1 cellular context compared by ENCODE assay signal in genomic region chr15:39692464-39693327, GRCh38.
TF ChIP-seq lines count a peak whose summit lies in the region.

No MANE protein-coding gene starts in this region.

TF ChIP-seq in GM12878, 131 proteins besides CTCF, POLR2A, EP300 and RAD21 (continued from another document and continues in another):
- TF ChIP-seq E2F4 (IDR thresholded peaks at IDR 0.05; ENCODE audit: low read depth, low read length) (no peak), SKIL (IDR thresholded peaks at IDR 0.05; ENCODE audit: low read depth, poor library complexity, severe bottlenecking) (peak; percentile 84), KLF5 (IDR thresholded peaks at IDR 0.05; ENCODE audit: partially characterized antibody) (no peak), TARDBP (IDR thresholded peaks at IDR 0.05; ENCODE audit: borderline replicate concordance) (no peak), GATAD2B (conservative IDR thresholded peaks at IDR 0.05; ENCODE audit: low read depth) (0 out of 2 replicates have a peak, but pooled peaks have one; percentile 38), SIN3A (IDR thresholded peaks at IDR 0.05; ENCODE audit: low read depth, low read length) (no peak), HDAC2 (IDR thresholded peaks at IDR 0.05) (no peak), GABPA (IDR thresholded peaks at IDR 0.05; ENCODE audit: low read depth) (0 out of 2 replicates have a peak, but pooled peaks have one; percentile 20), SREBF2 (IDR thresholded peaks at IDR 0.05; ENCODE audit: low read length) (no peak), HSF1 (IDR thresholded peaks at IDR 0.05; ENCODE audit: low read depth, low read length) (no peak), TCF3 (IDR thresholded peaks at IDR 0.05; ENCODE audit: borderline replicate concordance, insufficient read depth, low read depth, low read length) (no peak), POU2F2 (IDR thresholded peaks at IDR 0.05; ENCODE audit: borderline replicate concordance, low read depth, low read length) (no peak), USF2 (IDR thresholded peaks at IDR 0.05; ENCODE audit: borderline replicate concordance, low read depth, low read length) (no peak), ASH2L (IDR thresholded peaks at IDR 0.05; ENCODE audit: borderline replicate concordance, low read depth) (no peak), CEBPB (IDR thresholded peaks at IDR 0.05; ENCODE audit: borderline replicate concordance in 1 of 2, low read depth in 2 of 2, low read length in 2 of 2) (no peak), HDGF (IDR thresholded peaks at IDR 0.05) (no peak), NR2F1 (conservative IDR thresholded peaks at IDR 0.05) (peak; percentile 83; the same call in 1 of the 2 replicates), MEF2A (IDR thresholded peaks at IDR 0.05; ENCODE audit: insufficient read depth, low read depth, low read length) (no peak), CREM (IDR thresholded peaks at IDR 0.05; ENCODE audit: low read depth) (peak; percentile 33; the same call in 1 of the 2 replicates), ZNF592 (IDR thresholded peaks at IDR 0.05) (no peak), MEF2B (IDR thresholded peaks at IDR 0.05; ENCODE audit: partially characterized antibody, poor library complexity, severe bottlenecking) (peak; percentile 20), SMAD1 (IDR thresholded peaks at IDR 0.05; ENCODE audit: low read depth, partially characterized antibody) (no peak), CHD4 (IDR thresholded peaks at IDR 0.05) (no peak), PKNOX1 (IDR thresholded peaks at IDR 0.05) (peak; percentile 13; the same call in 1 of the 2 replicates), RELB (IDR thresholded peaks at IDR 0.05; ENCODE audit: low read depth) (peak; percentile 73; the same call in 1 of the 2 replicates), BMI1 (IDR thresholded peaks at IDR 0.05; ENCODE audit: borderline replicate concordance) (peak; percentile 67), ZBED1 (IDR thresholded peaks at IDR 0.05; ENCODE audit: borderline replicate concordance) (no peak), JUND (IDR thresholded peaks at IDR 0.05; ENCODE audit: low read depth, low read length) (0 out of 2 replicates have a peak, but pooled peaks have one; percentile 32), RFX5 (IDR thresholded peaks at IDR 0.05; ENCODE audit: low read depth, low read length) (no peak), HCFC1 (IDR thresholded peaks at IDR 0.05; ENCODE audit: low read length) (no peak), NR2C1 (IDR thresholded peaks at IDR 0.05) (no peak), ZZZ3 (IDR thresholded peaks at IDR 0.05; ENCODE audit: control insufficient read depth, insufficient read length, low read depth) (no peak), ZNF274 (IDR thresholded peaks at IDR 0.05; ENCODE audit: insufficient read depth, insufficient read length) (no peak), ELK1 (IDR thresholded peaks at IDR 0.05; ENCODE audit: low read depth, low read length) (no peak), CHD1 (IDR thresholded peaks at IDR 0.05; ENCODE audit: low read depth, low read length) (no peak), IKZF1 (conservative IDR thresholded peaks at IDR 0.05) (peak; percentile 83), JUNB (IDR thresholded peaks at IDR 0.05) (peak; percentile 93), SMAD5 (IDR thresholded peaks at IDR 0.05; ENCODE audit: low read depth) (no peak), CHD2 (IDR thresholded peaks at IDR 0.05; ENCODE audit: borderline replicate concordance, low read depth, low read length) (no peak), ETV6 (conservative IDR thresholded peaks at IDR 0.05 in 1 of 2, IDR thresholded peaks at IDR 0.05 in 1 of 2; ENCODE audit: borderline replicate concordance in 1 of 2, low read depth in 1 of 2) (no peak; a peak in 1 of 4 replicates), ZBTB33 (IDR thresholded peaks at IDR 0.05) (no peak), MYB (IDR thresholded peaks at IDR 0.05; ENCODE audit: borderline replicate concordance, low read depth, low read length) (no peak), WRNIP1 (IDR thresholded peaks at IDR 0.05; ENCODE audit: borderline replicate concordance, low read depth, low read length) (no peak), PAX5 (IDR thresholded peaks at IDR 0.05; ENCODE audit: borderline replicate concordance, low read depth, low read length) (0 out of 2 replicates have a peak, but pooled peaks have one; percentile 55)
